ENCODE assay signal across 13 cellular contexts in genomic region chr6:42821341-42821668, GRCh38. TPM values are rescaled to one million over a fixed set of nuclear protein-coding genes. Genes with fewer than 3 reads are reported as not detected.
A peak's percentile ranks its signal among the peaks of the same experiment; 100 is the strongest.
DNase-seq lines count a peak whose midpoint lies in the region; ATAC-seq and TF ChIP-seq lines count a peak whose summit lies in the region.
"Had no signal": no experiment of that assay in that cellular context is flagged by ENCODE, and none has a peak within 500 bp of the region (broad histone marks: within the 10 kb centered on the region; RNA-seq: fewer than 3 reads in every experiment).

No MANE protein-coding gene starts in this region.

- TF ChIP-seq CTCF in AG10803 (conservative IDR thresholded peaks at IDR 0.05; ENCODE audit: low read length) (no peak), OCI-LY7 (conservative IDR thresholded peaks at IDR 0.05; ENCODE audit: low read length) (no peak), gastroesophageal sphincter (IDR thresholded peaks at IDR 0.05) (no peak), gastrocnemius medialis (IDR thresholded peaks at IDR 0.05 in 4 of 5, conservative IDR thresholded peaks at IDR 0.05 in 1 of 5) (no peak)

- in situ Hi-C loops in gastrocnemius medialis (cut with MboI; ENCODE audit: low sequenced_read_pairs in 4 of 4): no loop called here

- no peak for TF ChIP-seq EP300 in gastroesophageal sphincter (IDR thresholded peaks at IDR 0.05)

- POLR2A ChIA-PET in OCI-LY7 (lab: Charles Lee): no interaction called here

- BruUV-seq in OCI-LY7 (replicated peaks; lab: Mats Ljungman, UMichigan): no TSS peak

- DNase-seq in AG10803 (ENCODE audit: low read depth): no peak
- no peak for DNase-seq in OCI-LY7 (ENCODE audit: low spot score)
- no peak for DNase-seq in gastrocnemius medialis
- no peak for DNase-seq in effector memory CD4-positive, alpha-beta T cell
- no peak for DNase-seq in COR-L47 (lab: John Stamatoyannopoulos, UW)
- DNase-seq in NCI-H128 (lab: John Stamatoyannopoulos, UW; ENCODE audit: unreplicated experiment): no peak
- DNase-seq: islet precursor cell; NCI-H2081 treated with DMSO at 0.1 percent for 48 hours; NK-92 treated with Interleukin-12 subunit alpha and Interleukin-12 subunit beta, amount 100 ng/mL, for 24 hours; WERI-Rb-1 had no signal

- CTCF ChIA-PET in OCI-LY7 (lab: Charles Lee; ENCODE audit: unreplicated experiment): no interaction called here

- H2AFZ ChIP-seq in OCI-LY7 (ENCODE audit: low read length): no peak overlapping the region

- 7 to 23% methylated on average over 3 of the region's 3 CpGs for WGBS in gastroesophageal sphincter (ENCODE audit: low coverage in 1 of 2), 2 donors

- intact Hi-C loops in OCI-LY7 (cut with micrococcal nuclease; ENCODE audit: unreplicated experiment) (no loop called here), gastrocnemius medialis (cut with DNase I; ENCODE audit: low total_unique reads) (loop anchor here (2.0 kb wide), 2 partner anchors 35 to 75 kb away; partner anchors contain the start of gene TBCC)

- no peaks in the 10 kb centered on the region for H3K27me3 ChIP-seq in gastroesophageal sphincter
- no peaks in the 10 kb centered on the region for H3K27me3 ChIP-seq in gastrocnemius medialis
- no peaks in the 10 kb centered on the region for H3K27me3 ChIP-seq in effector memory CD4-positive, alpha-beta T cell (replicated peaks; ENCODE audit: control insufficient read depth, insufficient read depth, low read length, poor library complexity, severe bottlenecking)

- H3K4me3 ChIP-seq in AG10803 (ENCODE audit: low read length): peak overlapping the region; percentile 33
- H3K4me3 ChIP-seq in OCI-LY7 (ENCODE audit: low read depth, low read length, poor library complexity, severe bottlenecking): no peak overlapping the region
- peak overlapping the region in 1 of 2 donors; percentile 17 for H3K4me3 ChIP-seq in gastroesophageal sphincter
- H3K4me3 ChIP-seq in gastrocnemius medialis: peak overlapping the region; percentile 23 to 46 (median 38)
- H3K4me3 ChIP-seq in effector memory CD4-positive, alpha-beta T cell (ENCODE audit: insufficient read depth, low read depth, low read length, poor library complexity, severe bottlenecking): no peak overlapping the region

- no peaks in the 10 kb centered on the region for H4K20me1 ChIP-seq in OCI-LY7 (ENCODE audit: insufficient read depth, low read length)

- no peak for TF ChIP-seq POLR2A in gastroesophageal sphincter (IDR thresholded peaks at IDR 0.05)
- no peak for TF ChIP-seq POLR2A in gastrocnemius medialis (IDR thresholded peaks at IDR 0.05)

- H3K4me1 ChIP-seq in OCI-LY7 (ENCODE audit: insufficient read depth, low read length, poor library complexity, severe bottlenecking): peaks cover 5% of the 10 kb centered on the region
- H3K4me1 ChIP-seq in gastroesophageal sphincter: peaks cover 0 to 39% (median 11%) of the 10 kb centered on the region in 3 donors
- peaks cover 41 to 49% of the 10 kb centered on the region in 2 donors for H3K4me1 ChIP-seq in gastrocnemius medialis
- H3K4me1 ChIP-seq in effector memory CD4-positive, alpha-beta T cell (ENCODE audit: control insufficient read depth, insufficient read depth, low read length, poor library complexity, severe bottlenecking): no peaks in the 10 kb centered on the region

- H3K9me3 ChIP-seq in OCI-LY7 (ENCODE audit: low read length) (no peaks in the 10 kb centered on the region), gastroesophageal sphincter (no peaks in the 10 kb centered on the region), gastrocnemius medialis (no peaks in the 10 kb centered on the region)
- no peaks in the 10 kb centered on the region for H3K9me3 ChIP-seq in effector memory CD4-positive, alpha-beta T cell (ENCODE audit: control insufficient read depth, low read length)
- H3K9me3 ChIP-seq: SK-N-SH had no signal

- H3K36me3 ChIP-seq in OCI-LY7 (ENCODE audit: insufficient read depth, low read length) (peaks cover 34% of the 10 kb centered on the region), gastroesophageal sphincter (peaks cover 0 to 37% of the 10 kb centered on the region in 2 donors), gastrocnemius medialis (peaks cover 0 to 20% of the 10 kb centered on the region in 2 donors)
- H3K36me3 ChIP-seq in effector memory CD4-positive, alpha-beta T cell (ENCODE audit: control insufficient read depth, insufficient read depth, low read length): peaks cover 13% of the 10 kb centered on the region

- ATAC-seq in gastroesophageal sphincter: peak; percentile 16
- ATAC-seq in gastrocnemius medialis: peak in 1 of 2 donors; percentile 12
- ATAC-seq in GM21526 (IDR thresholded peaks at IDR 0.05; ENCODE audit: low FRiP score, unreplicated experiment): no peak

- no peaks in the 10 kb centered on the region for H3K79me2 ChIP-seq in OCI-LY7 (ENCODE audit: insufficient read depth, low read depth, low read length)

- peak overlapping the region; percentile 8; the same call in 1 of the 2 replicates for H3K4me2 ChIP-seq in OCI-LY7 (ENCODE audit: low read length)
- H3K4me2 ChIP-seq: SK-N-SH had no signal

- H3K9me2 ChIP-seq in OCI-LY7 (ENCODE audit: insufficient read depth, low read length): no peaks in the 10 kb centered on the region
- H3K9me2 ChIP-seq: SK-N-SH had no signal

- no peak overlapping the region for H3K27ac ChIP-seq in OCI-LY7 (ENCODE audit: low read depth, low read length, poor library complexity, severe bottlenecking)
- peak overlapping the region; percentile 51 to 88 (median 80) for H3K27ac ChIP-seq in gastroesophageal sphincter
- H3K27ac ChIP-seq in gastrocnemius medialis: peak overlapping the region; percentile 77 to 94 (median 84)
- H3K27ac ChIP-seq in effector memory CD4-positive, alpha-beta T cell (ENCODE audit: insufficient read depth, low read length, poor library complexity, severe bottlenecking): no peak overlapping the region
- H3K27ac ChIP-seq: WERI-Rb-1 had no signal

RNA-seq across cellular contexts. Expression of gene BICRAL, which starts 39.5 kb away (rescaled TPM):
- 8.0 and 10.3 TPM in 2 replicates for total RNA-seq in OCI-LY7 (2014; rRNA removed; shearing (Covaris generic))
- 25.7 and 27.8 TPM in 2 replicates for total RNA-seq in OCI-LY7 (2022)
- total RNA-seq in gastroesophageal sphincter: 10 to 100 TPM; 13.9 to 28.5 (median 23.2) TPM
- 10 to 100 TPM in 2 of 4 donors, 1 to 10 TPM in 2; 7.9 to 10.2 (median 9.7) TPM for total RNA-seq in gastrocnemius medialis

RNA-seq across cellular contexts. Expression of gene RPL7L1, which starts 58.1 kb away (rescaled TPM):
- total RNA-seq in OCI-LY7 (2014; rRNA removed; shearing (Covaris generic)): 83.2 and 101 TPM in 2 replicates
- 109 and 123 TPM in 2 replicates for total RNA-seq in OCI-LY7 (2022)
- 100 to 1,000 TPM in 1 of 4 donors, 10 to 100 TPM in 3; 61.1 to 106 (median 87.9) TPM for total RNA-seq in gastroesophageal sphincter
- 10 to 100 TPM; 59.6 to 87.1 (median 65.2) TPM for total RNA-seq in gastrocnemius medialis

Comparison
In these comparisons a context has a peak if more than half of its experiments do, and no peak if none do; other contexts are left out.
1. H3K4me3 ChIP-seq: peak in AG10803 (single experiment) and gastrocnemius medialis (4 of 4); none in OCI-LY7 (single experiment) and effector memory CD4-positive, alpha-beta T cell (single experiment).
2. H3K27ac ChIP-seq: peak in gastroesophageal sphincter (4 of 4) and gastrocnemius medialis (4 of 4); none in OCI-LY7 (single experiment) and effector memory CD4-positive, alpha-beta T cell (single experiment).